Comparison of ENCODE assay signal across 15 cellular contexts in genomic region chr1:204081156-204081790, GRCh38. TPM values are rescaled to one million over a fixed set of nuclear protein-coding genes. Genes with fewer than 3 reads are reported as not detected.
DNase-seq lines count a peak whose midpoint lies in the region; ATAC-seq, FAIRE-seq and TF ChIP-seq lines count a peak whose summit lies in the region.
"Had no signal": no experiment of that assay in that cellular context is flagged by ENCODE, and none has a peak within 500 bp of the region (broad histone marks: within the 10 kb centered on the region; RNA-seq: fewer than 3 reads in every experiment).

No MANE protein-coding gene starts in this region.

- no peak for TF ChIP-seq POLR2A in upper lobe of left lung (IDR thresholded peaks at IDR 0.05)

- H3K36me3 Mint-ChIP-seq in endodermal cell (ENCODE audit: low read depth) (peaks cover 4% of the 10 kb centered on the region), nephron progenitor cell (ENCODE audit: low read depth) (peaks cover 9% of the 10 kb centered on the region)
- H3K36me3 Mint-ChIP-seq: activated naive CD4-positive, alpha-beta T cell treated with anti-CD3 and anti-CD28 coated beads, Interleukin-2, amount 50 U/mL, for 72 hours; CD4-positive, alpha-beta memory T cell; stimulated activated memory B cell treated with anti-CD40 and anti-IgM and Interleukin-4, amounts not matched to agents 10 μg/mL and 1 μg/mL and 100 μg/mL, for 72 hours had no signal

- H3K4me1 Mint-ChIP-seq in endodermal cell (peaks cover 68% of the 10 kb centered on the region), nephron progenitor cell (peaks cover 91% of the 10 kb centered on the region)
- H3K4me1 Mint-ChIP-seq: stimulated activated memory B cell treated with anti-CD40 and anti-IgM and Interleukin-4, amounts not matched to agents 10 μg/mL and 1 μg/mL and 100 μg/mL, for 72 hours had no signal

- TF ChIP-seq CTCF in RWPE1 (conservative IDR thresholded peaks at IDR 0.05; ENCODE audit: low read depth): no peak
- TF ChIP-seq CTCF in endodermal cell (conservative IDR thresholded peaks at IDR 0.05): no peak
- no peak for TF ChIP-seq CTCF in nephron progenitor cell (IDR thresholded peaks at IDR 0.05)
- TF ChIP-seq CTCF in upper lobe of left lung (IDR thresholded peaks at IDR 0.05): no peak

- CTCF ChIA-PET in RWPE1 (lab: Yijun Ruan, JAX): interaction anchor here (2.4 kb wide), 1 partner anchor 211 kb away, joined by 16 read pairs; no protein-coding TSS in a partner anchor

- H3K36me3 ChIP-seq in endodermal cell (ENCODE audit: control insufficient read depth, insufficient read depth, low read length) (no peaks in the 10 kb centered on the region), upper lobe of left lung (no peaks in the 10 kb centered on the region)

- H3K27ac ChIP-seq in RWPE1: peak overlapping the region; percentile 91
- peak overlapping the region; percentile 38 for H3K27ac ChIP-seq in endodermal cell (ENCODE audit: low read depth, low read length)
- H3K27ac ChIP-seq in upper lobe of left lung: peak overlapping the region; percentile 82 to 92 (median 92)
- H3K27ac ChIP-seq: foreskin keratinocyte had no signal

- H3K9ac ChIP-seq in endodermal cell (ENCODE audit: extremely low read depth, low read length, poor library complexity, severe bottlenecking): no peak overlapping the region

- 49 to 59% methylated on average over 7 to 11 of the region's 13 CpGs for WGBS in endodermal cell (ENCODE audit: insufficient coverage in 1 of 2, insufficient read length in 1 of 2), 2 experiments
- 24 to 25% methylated on average over 11 to 12 of the region's 13 CpGs for WGBS in upper lobe of left lung, 2 donors

- peak overlapping the region; percentile 43 for H3K4me3 Mint-ChIP-seq in endodermal cell
- peak overlapping the region; percentile 67 for H3K4me3 Mint-ChIP-seq in nephron progenitor cell
- H3K4me3 Mint-ChIP-seq: CD4-positive, alpha-beta memory T cell; stimulated activated memory B cell treated with anti-CD40 and anti-IgM and Interleukin-4, amounts not matched to agents 10 μg/mL and 1 μg/mL and 100 μg/mL, for 72 hours had no signal

- H3K4me3 ChIP-seq in endodermal cell (ENCODE audit: low read length) (no peak overlapping the region), upper lobe of left lung (peak overlapping the region in 2 of 4 donors; percentile 0 to 7)

- ATAC-seq in upper lobe of left lung (ENCODE audit: low FRiP score in 2 of 2) (peak in 1 of 2 donors; percentile 12), GM21360 (IDR thresholded peaks at IDR 0.05; ENCODE audit: unreplicated experiment) (no peak)
- ATAC-seq: activated naive CD4-positive, alpha-beta T cell treated with anti-CD3 and anti-CD28 coated beads, Interleukin-2, amount 50 U/mL, for 72 hours; stimulated activated memory B cell treated with anti-CD40 and anti-IgM and Interleukin-4, amounts not matched to agents 10 μg/mL and 1 μg/mL and 100 μg/mL, for 72 hours had no signal

- peaks cover 46% of the 10 kb centered on the region for H3K4me1 ChIP-seq in endodermal cell (ENCODE audit: control insufficient read depth, insufficient read depth, low read length)
- H3K4me1 ChIP-seq in upper lobe of left lung: peaks cover 95% of the 10 kb centered on the region in 4 donors

- TF ChIP-seq EP300 in upper lobe of left lung (IDR thresholded peaks at IDR 0.05): no peak

- H3K27ac Mint-ChIP-seq in endodermal cell (peak overlapping the region; percentile 95), nephron progenitor cell (peak overlapping the region; percentile 97)
- H3K27ac Mint-ChIP-seq: stimulated activated memory B cell treated with anti-CD40 and anti-IgM and Interleukin-4, amounts not matched to agents 10 μg/mL and 1 μg/mL and 100 μg/mL, for 72 hours had no signal

- no peaks in the 10 kb centered on the region for H3K9me3 Mint-ChIP-seq in endodermal cell
- H3K9me3 Mint-ChIP-seq in nephron progenitor cell: no peaks in the 10 kb centered on the region
- H3K9me3 Mint-ChIP-seq: activated naive CD4-positive, alpha-beta T cell treated with anti-CD3 and anti-CD28 coated beads, Interleukin-2, amount 50 U/mL, for 72 hours; CD4-positive, alpha-beta memory T cell; stimulated activated memory B cell treated with anti-CD40 and anti-IgM and Interleukin-4, amounts not matched to agents 10 μg/mL and 1 μg/mL and 100 μg/mL, for 72 hours had no signal

- FAIRE-seq in frontal cortex (lab: Jason Lieb, UNC): no peak

- DNase-seq in RWPE1 (ENCODE audit: low spot score) (no peak), endodermal cell (peak; percentile 72), nephron progenitor cell (no peak), upper lobe of left lung (peak in 1 of 2 donors; percentile 50), DMS53 treated with DMSO at 0.1 percent for 48 hours (lab: John Stamatoyannopoulos, UW; ENCODE audit: unreplicated experiment) (no peak), frontal cortex (ENCODE audit: low spot score in 2 of 2) (no peak)
- DNase-seq: CD4-positive, alpha-beta memory T cell; GF-D8; KG1; NCI-H2029; SHP77 treated with DMSO at 0.1 percent for 48 hours had no signal

- no peaks in the 10 kb centered on the region for H3K9me3 ChIP-seq in endodermal cell (ENCODE audit: control insufficient read depth, low read length)
- no peaks in the 10 kb centered on the region for H3K9me3 ChIP-seq in upper lobe of left lung

- POLR2A ChIA-PET in RWPE1 (lab: Yijun Ruan, JAX; ENCODE audit: low non-redundant PET): no interaction called here

- no peaks in the 10 kb centered on the region for H3K27me3 Mint-ChIP-seq in endodermal cell (ENCODE audit: insufficient read depth)
- H3K27me3 Mint-ChIP-seq in nephron progenitor cell (ENCODE audit: low read depth, poor library complexity): no peaks in the 10 kb centered on the region

- H3K27me3 ChIP-seq in endodermal cell (ENCODE audit: control insufficient read depth, insufficient read depth, low read length, poor library complexity, severe bottlenecking) (no peaks in the 10 kb centered on the region), upper lobe of left lung (no peaks in the 10 kb centered on the region)
- H3K27me3 ChIP-seq: foreskin keratinocyte had no signal

RNA-seq across cellular contexts. Expression of gene SOX13, which starts 8.4 kb away (rescaled TPM):
- total RNA-seq in endodermal cell (10 to 100 TPM; 75.3 to 85.3 TPM), upper lobe of left lung (10 to 100 TPM; 33.8 to 76.5 (median 63.9) TPM), frontal cortex (1.6 TPM)
- polyA plus RNA-seq in endodermal cell (2013, experiment 1 of 2): 70.6 TPM
- 61.4 TPM for polyA plus RNA-seq in endodermal cell (2013, experiment 2 of 2)

Comparison
In these comparisons a context has a peak if more than half of its experiments do, and no peak if none do; other contexts are left out.
1. H3K27ac ChIP-seq: peak in every context shown above with its lines; median percentile 92 in upper lobe of left lung; 91 in RWPE1; 38 in endodermal cell.
2. RNA of gene SOX13, which starts 8.4 kb away (total RNA-seq): 75.3 to 85.3 TPM in endodermal cell and 33.8 to 76.5 TPM in upper lobe of left lung; 1.6 TPM in frontal cortex (single experiment); every median in the first group is over 10 times any median in the second.